In genomic region chr1:53327183-53327941, GRCh38 we compare ENCODE assay signal across 8 cellular contexts. TPM values are rescaled to one million over a fixed set of nuclear protein-coding genes. Genes with fewer than 3 reads are reported as not detected.
DNase-seq lines count a peak whose midpoint lies in the region; ATAC-seq and TF ChIP-seq lines count a peak whose summit lies in the region.

No MANE protein-coding gene starts in this region.

- peaks cover 56% of the 10 kb centered on the region for H3K27me3 Mint-ChIP-seq in nephron (ENCODE audit: low read depth)

- H3K36me3 Mint-ChIP-seq in nephron (ENCODE audit: low read depth) = no peaks in the 10 kb centered on the region

- peaks cover 32% of the 10 kb centered on the region for H3K4me1 Mint-ChIP-seq in nephron

- peaks cover 7 to 19% of the 10 kb centered on the region in 2 donors for H3K4me1 ChIP-seq in thoracic aorta (ENCODE audit: control insufficient read depth in 1 of 2, low read depth in 2 of 2)

- peak; percentile 5 for ATAC-seq in HG02678 (IDR thresholded peaks at IDR 0.05; ENCODE audit: unreplicated experiment)
- ATAC-seq in thoracic aorta (ENCODE audit: insufficient number of reproducible peaks, low FRiP score, low read depth) = no peak

- no peak overlapping the region for H3K27ac Mint-ChIP-seq in nephron

- no peaks in the 10 kb centered on the region for H3K27me3 ChIP-seq in thoracic aorta (replicated peaks; ENCODE audit: insufficient read depth)

- H3K36me3 ChIP-seq in thoracic aorta = no peaks in the 10 kb centered on the region

- H3K4me3 ChIP-seq in GM12875 (ENCODE audit: low read depth, low read length) (peak overlapping the region; percentile 81), epithelial cell of proximal tubule (ENCODE audit: low read depth, low read length) (peak overlapping the region; percentile 89), thoracic aorta (peak overlapping the region; percentile 94)

- H3K4me3 Mint-ChIP-seq in nephron = peak overlapping the region; percentile 87 to 93 (median 92)

- DNase-seq in NCI-H69 (lab: John Stamatoyannopoulos, UW) = peak; percentile 72
- DNase-seq in activated CD8-positive, alpha-beta memory T cell treated with anti-CD3 and anti-CD28 coated beads for 48 hours (ENCODE audit: low read depth in 2 of 3, low spot score in 2 of 3) = peak; percentile 31 to 47 (median 45)
- DNase-seq in epithelial cell of proximal tubule (ENCODE audit: low read depth) = no peak
- DNase-seq in thoracic aorta (ENCODE audit: low spot score) = no peak
- DNase-seq in DMS153 treated with DMSO at 0.1 percent for 48 hours (lab: John Stamatoyannopoulos, UW; ENCODE audit: unreplicated experiment) = no peak

- peak overlapping the region; percentile 50 to 52 for H3K27ac ChIP-seq in thoracic aorta

- H3K9me3 ChIP-seq in thoracic aorta = no peaks in the 10 kb centered on the region

- TF ChIP-seq CTCF in GM12875 (IDR thresholded peaks at IDR 0.05; ENCODE audit: borderline replicate concordance, insufficient read depth, low read depth, low read length) (no peak), epithelial cell of proximal tubule (conservative IDR thresholded peaks at IDR 0.05; ENCODE audit: low read depth, low read length) (no peak), nephron (IDR thresholded peaks at IDR 0.05; ENCODE audit: unreplicated experiment in 3 of 3) (no peak), thoracic aorta (IDR thresholded peaks at IDR 0.05) (no peak)

- H3K9me3 Mint-ChIP-seq in nephron = no peaks in the 10 kb centered on the region

RNA-seq across cellular contexts. Expression of gene LRP8, which starts 0.5 kb away (rescaled TPM):
- 16.1 and 25.5 TPM in 2 replicates for total RNA-seq in epithelial cell of proximal tubule
- 10 to 100 TPM; 14.1 to 24.1 TPM for total RNA-seq in thoracic aorta

Comparison
In these comparisons a context has a peak if more than half of its experiments do, and no peak if none do; other contexts are left out.
1. DNase-seq: peak in NCI-H69 (single experiment) and activated CD8-positive, alpha-beta memory T cell treated with anti-CD3 and anti-CD28 coated beads for 48 hours (3 of 3); none in epithelial cell of proximal tubule (single experiment), thoracic aorta (single experiment) and DMS153 treated with DMSO at 0.1 percent for 48 hours (single experiment).
2. Peak in every context shown above with its lines, with median percentiles within 50 percentile points of each other: H3K4me3 ChIP-seq.